18 cellular contexts compared by ENCODE assay signal in genomic region chr7:72969688-72970087, GRCh38. TPM values are rescaled to one million over a fixed set of nuclear protein-coding genes. Genes with fewer than 3 reads are reported as not detected.
"Had no signal": no experiment of that assay in that cellular context is flagged by ENCODE, and none has a peak within 500 bp of the region (broad histone marks: within the 10 kb centered on the region; RNA-seq: fewer than 3 reads in every experiment).

No MANE protein-coding gene starts in this region.

RNA-seq across cellular contexts. Expression of gene TRIM74, which starts 0.4 kb away (rescaled TPM):
- total RNA-seq: activated CD8-positive, alpha-beta T cell treated with anti-CD3 and anti-CD28 coated beads for 36 hours had no signal
- polyA plus RNA-seq: aorta had no signal

RNA-seq across cellular contexts. Expression of gene SPDYE8, which starts 59.9 kb away (rescaled TPM):
- total RNA-seq: activated B cell treated with CpG ODN at 0.5 μM for 24 hours; activated CD4-positive, alpha-beta memory T cell treated with anti-CD3 and anti-CD28 coated beads for 36 hours; activated CD4-positive, alpha-beta T cell treated with anti-CD3 and anti-CD28 coated beads, Interleukin-2, amount 10 ng/mL, durations not matched to agents 24 days and 14 days; activated CD8-positive, alpha-beta memory T cell treated with anti-CD3 and anti-CD28 coated beads for 36 hours; activated CD8-positive, alpha-beta T cell treated with anti-CD3 and anti-CD28 coated beads for 36 hours; activated naive CD4-positive, alpha-beta T cell treated with anti-CD3 and anti-CD28 coated beads for 36 hours; activated naive CD4-positive, alpha-beta T cell treated with anti-CD3 and anti-CD28 coated beads, Interleukin-2, amount 50 U/mL, for 72 hours; activated naive CD8-positive, alpha-beta T cell treated with anti-CD3 and anti-CD28 coated beads for 36 hours; activated T-cell treated with anti-CD3 and anti-CD28 coated beads, Interleukin-2, amount 50 U/mL, for 4 hours; activated T-cell treated with anti-CD3 and anti-CD28 coated beads, Interleukin-2, amount 50 U/mL, for 72 hours; activated T-helper 1 cell treated with anti-CD3 and anti-CD28 coated beads, Interleukin-12 subunit alpha, Interleukin-12 subunit beta, Interleukin-2, Interleukin-4 antibody, amounts not matched to agents 30 ng/mL and 10 ng/mL and 1 ng/mL, durations not matched to agents 14 hours and 24 hours and 36 hours; activated T-helper 17 cell treated with anti-CD3 and anti-CD28 coated beads, Interleukin-2, amount 50 U/mL, for 72 hours; adrenal gland; aorta; astrocyte; body of pancreas; breast epithelium; cardiac septum had no signal
- polyA plus RNA-seq: adrenal gland, aorta had no signal
